ENCODE assay signal across 1 cellular context in genomic region chr22:20319745-20320658, GRCh38.
TF ChIP-seq lines count a peak whose summit lies in the region.

Gene DGCR6L, minus strand, starts transcription at chr22:20320060. Its CDS starts 72 bp downstream, at chr22:20319988.

TF ChIP-seq in K562, 482 proteins besides CTCF, POLR2A, EP300 and RAD21 (continued from another document and continues in another):
- TF ChIP-seq ZNF512 (tag; IDR thresholded peaks at IDR 0.05) (no peak), RERE (CRISPR knock-in tag; IDR thresholded peaks at IDR 0.05; ENCODE audit: borderline replicate concordance) (no peak), ATF1 (CRISPR knock-in tag; IDR thresholded peaks at IDR 0.05) (peak; percentile 19; the same call in 1 of the 2 replicates), ATF1 (tag; IDR thresholded peaks at IDR 0.05) (peak; percentile 94), CTBP1 (IDR thresholded peaks at IDR 0.05; ENCODE audit: borderline replicate concordance) (peak; percentile 100), ILF3 (IDR thresholded peaks at IDR 0.05; ENCODE audit: borderline replicate concordance) (no peak), LCOR (CRISPR knock-in tag; IDR thresholded peaks at IDR 0.05) (peak; percentile 78), DPF2 (IDR thresholded peaks at IDR 0.05) (peak; percentile 87), PBX2 (CRISPR knock-in tag; IDR thresholded peaks at IDR 0.05; ENCODE audit: low read depth) (no peak; the same call in 1 of the 2 replicates), PBX2 (tag; conservative IDR thresholded peaks at IDR 0.05; ENCODE audit: low read depth) (no peak), SIRT6 (IDR thresholded peaks at IDR 0.05; ENCODE audit: low read depth, low read length) (no peak), ZHX1 (conservative IDR thresholded peaks at IDR 0.05; ENCODE audit: low read length) (no peak; the same call in 1 of the 2 replicates), ZNF551 (CRISPR knock-in tag; IDR thresholded peaks at IDR 0.05) (no peak), ZNF511 (CRISPR knock-in tag; IDR thresholded peaks at IDR 0.05) (no peak), PTTG1 (tag; IDR thresholded peaks at IDR 0.05; ENCODE audit: low read depth) (no peak), TAF7 (tag; IDR thresholded peaks at IDR 0.05) (peak; percentile 71; the same call in 1 of the 2 replicates), ZNF133 (CRISPR knock-in tag; IDR thresholded peaks at IDR 0.05) (peak; percentile 83; the same call in 1 of the 2 replicates), ESRRB (CRISPR knock-in tag; IDR thresholded peaks at IDR 0.05; ENCODE audit: borderline replicate concordance) (no peak), E2F4 (CRISPR knock-in tag; IDR thresholded peaks at IDR 0.05; ENCODE audit: low read depth) (peak; percentile 77), ETS2 (tag; IDR thresholded peaks at IDR 0.05; ENCODE audit: borderline replicate concordance, poor library complexity, severe bottlenecking) (no peak), JUN (IDR thresholded peaks at IDR 0.05; ENCODE audit: borderline replicate concordance, low read depth, low read length) (peak; percentile 35; the same call in 1 of the 2 replicates), JUN (CRISPR knock-in tag; IDR thresholded peaks at IDR 0.05; ENCODE audit: borderline replicate concordance) (peak; percentile 53; the same call in 1 of the 2 replicates), BMI1 (IDR thresholded peaks at IDR 0.05; ENCODE audit: low read length) (no peak), YBX1 (IDR thresholded peaks at IDR 0.05) (no peak), KLF13 (tag; IDR thresholded peaks at IDR 0.05; ENCODE audit: borderline replicate concordance, low read depth) (peak; percentile 98), ZKSCAN1 (IDR thresholded peaks at IDR 0.05; ENCODE audit: low read depth, low read length) (peak; percentile 51; the same call in 1 of the 2 replicates), BACH1 (tag; IDR thresholded peaks at IDR 0.05) (no peak), ELK3 (CRISPR knock-in tag; IDR thresholded peaks at IDR 0.05) (no peak; the same call in 1 of the 2 replicates), ZNF695 (CRISPR knock-in tag; IDR thresholded peaks at IDR 0.05) (peak; percentile 75), ZNF146 (CRISPR knock-in tag; IDR thresholded peaks at IDR 0.05; ENCODE audit: unreplicated experiment) (no peak), ZC3H11A (IDR thresholded peaks at IDR 0.05; ENCODE audit: low read depth, low read length) (no peak), SIN3A (IDR thresholded peaks at IDR 0.05; ENCODE audit: borderline replicate concordance in 2 of 2, control insufficient read depth in 1 of 2, low read depth in 2 of 2, low read length in 2 of 2) (peak; percentile 85 to 91), SMAD1 (IDR thresholded peaks at IDR 0.05; ENCODE audit: low read depth, low read length, partially characterized antibody) (peak; percentile 24), ZNF79 (CRISPR knock-in tag; IDR thresholded peaks at IDR 0.05; ENCODE audit: low read depth) (peak; percentile 76), ZNF282 (CRISPR knock-in tag; IDR thresholded peaks at IDR 0.05) (peak; percentile 94; the same call in 1 of the 2 replicates), PCBP1 (IDR thresholded peaks at IDR 0.05; ENCODE audit: low read depth, low read length, poor library complexity, severe bottlenecking) (peak; percentile 70), RNF219 (CRISPR knock-in tag; IDR thresholded peaks at IDR 0.05) (no peak), HDAC1 (IDR thresholded peaks at IDR 0.05) (peak in 1 of 2 experiments; percentile 95; a peak in 2 of 4 replicates), RCOR1 (IDR thresholded peaks at IDR 0.05; ENCODE audit: borderline replicate concordance in 1 of 2, low read depth in 2 of 2, low read length in 2 of 2) (peak; percentile 35 to 92; a peak in 2 of 4 replicates), ZBTB33 (CRISPR knock-in tag; IDR thresholded peaks at IDR 0.05) (peak; percentile 79)
